In the genomic region with DNA sequence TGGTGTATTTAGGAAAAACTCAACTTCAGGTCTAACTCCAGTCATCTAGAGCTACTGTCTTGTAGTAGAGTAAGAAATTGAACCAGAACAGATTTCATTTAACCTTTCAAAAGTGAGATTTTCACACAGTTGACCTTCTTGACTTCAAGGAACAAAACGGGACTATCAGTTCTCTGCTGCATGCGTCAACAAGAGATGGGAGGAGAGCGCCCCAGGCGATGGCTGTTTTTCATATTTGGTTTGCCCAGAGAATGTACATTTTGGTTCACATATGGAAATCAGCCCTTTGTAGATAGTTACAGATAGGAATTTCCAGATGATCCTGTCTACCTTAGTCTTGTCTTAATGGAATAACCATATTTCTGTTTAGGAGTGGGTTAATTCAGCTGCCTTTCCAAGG, we compare ENCODE assay signal across 22 cellular contexts.
DNase-seq lines count a peak whose midpoint lies in the region; ATAC-seq lines count a peak whose summit lies in the region.
"Had no signal": no experiment of that assay in that cellular context is flagged by ENCODE, and none has a peak within 500 bp of the region (broad histone marks: within the 10 kb centered on the region; RNA-seq: fewer than 3 reads in every experiment).

No MANE protein-coding gene starts in this region.

- no peak overlapping the region for H4K12ac ChIP-seq in trophoblast cell (ENCODE audit: low read depth, low read length)

- H3K4me2 ChIP-seq in trophoblast cell (ENCODE audit: low read length), result no peak overlapping the region
- H3K4me2 ChIP-seq: BLaER1 treated with 17β-estradiol and CSF1 and Interleukin-3, amounts not matched to agents 10 nM and 100 nM had no signal

- no peak overlapping the region for H3K9ac ChIP-seq in trophoblast cell (ENCODE audit: low read length)
- H3K9ac ChIP-seq: BLaER1 treated with 17β-estradiol and CSF1 and Interleukin-3, amounts not matched to agents 10 nM and 100 nM; GM23248 had no signal

- no peak overlapping the region for H2AFZ ChIP-seq in trophoblast cell (ENCODE audit: insufficient read depth, low read length, poor library complexity)
- H2AFZ ChIP-seq: GM23248 had no signal

- H3K27ac Mint-ChIP-seq in activated naive CD8-positive, alpha-beta T cell treated with anti-CD3 and anti-CD28 coated beads, Interleukin-2, amount 10 ng/mL, durations not matched to agents 7 days and 5 days, result peak overlapping the region; percentile 42
- no peak overlapping the region for H3K27ac Mint-ChIP-seq in activated naive CD8-positive, alpha-beta T cell treated with anti-CD3 and anti-CD28 coated beads, Interleukin-2, amount 50 U/mL, for 24 hours
- H3K27ac Mint-ChIP-seq: CD4-positive, alpha-beta T cell; CD8-positive, alpha-beta memory T cell had no signal

- H2BK12ac ChIP-seq in trophoblast cell (ENCODE audit: low read length), result no peak overlapping the region

- no peak for DNase-seq in activated naive CD8-positive, alpha-beta T cell treated with anti-CD3 and anti-CD28 coated beads, Interleukin-2, amount 10 ng/mL, durations not matched to agents 7 days and 5 days
- no peak for DNase-seq in activated naive CD8-positive, alpha-beta T cell treated with anti-CD3 and anti-CD28 coated beads, Interleukin-2, amount 50 U/mL, for 24 hours
- peak; percentile 36 for DNase-seq in foreskin melanocyte
- DNase-seq in trophoblast cell, result peak; percentile 69 to 86
- DNase-seq in RKO (ENCODE audit: low spot score), result no peak
- no peak for DNase-seq in T-helper 1 cell
- DNase-seq: ACHN; AML-193; BE2C; CD4-positive, alpha-beta T cell; CD8-positive, alpha-beta memory T cell; DMS 273 treated with DMSO at 0.1 percent for 48 hours; DMS79; EL; GDM1; GM23248; H7; HCEC 1CT had no signal

- H3K4me1 ChIP-seq in trophoblast cell (ENCODE audit: control insufficient read depth in 1 of 2, insufficient read depth in 2 of 2, low read length in 2 of 2), result no peaks in the 10 kb centered on the region
- H3K4me1 ChIP-seq: BE2C; BLaER1 treated with 17β-estradiol and CSF1 and Interleukin-3, amounts not matched to agents 10 nM and 100 nM had no signal

- no CpG with 5 or more reads among the region's 4 CpGs for WGBS in trophoblast cell (ENCODE audit: extremely low coverage, insufficient coverage, insufficient read length)

- H3K79me1 ChIP-seq in trophoblast cell (ENCODE audit: low read length), result no peaks in the 10 kb centered on the region

- POLR2A ChIA-PET in activated naive CD8-positive, alpha-beta T cell treated with anti-CD3 and anti-CD28 coated beads, Interleukin-2, amount 10 ng/mL, durations not matched to agents 7 days and 5 days (lab: Charles Lee), result no interaction called here

- no peaks in the 10 kb centered on the region for H3K27me3 ChIP-seq in trophoblast cell (ENCODE audit: insufficient read depth, low read length)
- H3K27me3 ChIP-seq: BE2C had no signal

- no peaks in the 10 kb centered on the region for H3K27me3 Mint-ChIP-seq in activated naive CD8-positive, alpha-beta T cell treated with anti-CD3 and anti-CD28 coated beads, Interleukin-2, amount 10 ng/mL, durations not matched to agents 7 days and 5 days
- H3K27me3 Mint-ChIP-seq in activated naive CD8-positive, alpha-beta T cell treated with anti-CD3 and anti-CD28 coated beads, Interleukin-2, amount 50 U/mL, for 24 hours, result no peaks in the 10 kb centered on the region
- H3K27me3 Mint-ChIP-seq: CD4-positive, alpha-beta T cell; CD8-positive, alpha-beta memory T cell had no signal

- H3K4me3 ChIP-seq in trophoblast cell (ENCODE audit: low read depth, low read length), result no peak overlapping the region
- H3K4me3 ChIP-seq: BLaER1 treated with 17β-estradiol and CSF1 and Interleukin-3, amounts not matched to agents 10 nM and 100 nM; GM12878; GM23248 had no signal

- no peak overlapping the region for H4K91ac ChIP-seq in trophoblast cell (ENCODE audit: low read depth, low read length)

- no peak overlapping the region for H2BK120ac ChIP-seq in trophoblast cell (ENCODE audit: insufficient read depth, low read length, poor library complexity)

- H3K9me3 Mint-ChIP-seq in activated naive CD8-positive, alpha-beta T cell treated with anti-CD3 and anti-CD28 coated beads, Interleukin-2, amount 10 ng/mL, durations not matched to agents 7 days and 5 days, result no peaks in the 10 kb centered on the region
- no peaks in the 10 kb centered on the region for H3K9me3 Mint-ChIP-seq in activated naive CD8-positive, alpha-beta T cell treated with anti-CD3 and anti-CD28 coated beads, Interleukin-2, amount 50 U/mL, for 24 hours
- H3K9me3 Mint-ChIP-seq: CD4-positive, alpha-beta T cell; CD8-positive, alpha-beta memory T cell had no signal

- no peaks in the 10 kb centered on the region for H3K4me1 Mint-ChIP-seq in activated naive CD8-positive, alpha-beta T cell treated with anti-CD3 and anti-CD28 coated beads, Interleukin-2, amount 10 ng/mL, durations not matched to agents 7 days and 5 days
- H3K4me1 Mint-ChIP-seq in activated naive CD8-positive, alpha-beta T cell treated with anti-CD3 and anti-CD28 coated beads, Interleukin-2, amount 50 U/mL, for 24 hours, result no peaks in the 10 kb centered on the region
- H3K4me1 Mint-ChIP-seq: CD14-positive monocyte; CD8-positive, alpha-beta memory T cell had no signal

- no peak overlapping the region for H3K4me3 Mint-ChIP-seq in activated naive CD8-positive, alpha-beta T cell treated with anti-CD3 and anti-CD28 coated beads, Interleukin-2, amount 10 ng/mL, durations not matched to agents 7 days and 5 days
- no peak overlapping the region for H3K4me3 Mint-ChIP-seq in activated naive CD8-positive, alpha-beta T cell treated with anti-CD3 and anti-CD28 coated beads, Interleukin-2, amount 50 U/mL, for 24 hours
- H3K4me3 Mint-ChIP-seq: CD14-positive monocyte; CD4-positive, alpha-beta T cell; CD8-positive, alpha-beta memory T cell had no signal

- ATAC-seq in activated naive CD8-positive, alpha-beta T cell treated with anti-CD3 and anti-CD28 coated beads, Interleukin-2, amount 10 ng/mL, durations not matched to agents 7 days and 5 days (ENCODE audit: low read depth), result no peak
- ATAC-seq in activated naive CD8-positive, alpha-beta T cell treated with anti-CD3 and anti-CD28 coated beads, Interleukin-2, amount 50 U/mL, for 24 hours, result no peak
- ATAC-seq: GM12878 had no signal

- H3K27ac ChIP-seq in trophoblast cell (ENCODE audit: low read depth, low read length), result no peak overlapping the region
- H3K27ac ChIP-seq: 22Rv1; BLaER1 treated with 17β-estradiol and CSF1 and Interleukin-3, amounts not matched to agents 10 nM and 100 nM; GM23248 had no signal

- H3K79me2 ChIP-seq in trophoblast cell (ENCODE audit: control insufficient read depth, insufficient read depth, low read length, poor library complexity), result no peaks in the 10 kb centered on the region

- no peak overlapping the region for H2AK5ac ChIP-seq in trophoblast cell (ENCODE audit: low read length)

- H2BK5ac ChIP-seq in trophoblast cell (ENCODE audit: low read depth, low read length, poor library complexity), result no peak overlapping the region

- H3K23ac ChIP-seq in trophoblast cell (ENCODE audit: low read length), result no peak overlapping the region

- H3K36me3 Mint-ChIP-seq in activated naive CD8-positive, alpha-beta T cell treated with anti-CD3 and anti-CD28 coated beads, Interleukin-2, amount 10 ng/mL, durations not matched to agents 7 days and 5 days, result peaks cover 9% of the 10 kb centered on the region
- peaks cover 33% of the 10 kb centered on the region for H3K36me3 Mint-ChIP-seq in activated naive CD8-positive, alpha-beta T cell treated with anti-CD3 and anti-CD28 coated beads, Interleukin-2, amount 50 U/mL, for 24 hours (ENCODE audit: low read depth)

- no peak overlapping the region for H4K8ac ChIP-seq in trophoblast cell (ENCODE audit: low read depth, low read length)

- H3K9me3 ChIP-seq in trophoblast cell (ENCODE audit: insufficient read depth, low read depth, low read length), result no peaks in the 10 kb centered on the region
- H3K9me3 ChIP-seq: BE2C had no signal

- peaks cover 2 to 3% of the 10 kb centered on the region in 2 experiments for H3K36me3 ChIP-seq in trophoblast cell (ENCODE audit: control insufficient read depth in 1 of 2, insufficient read depth in 2 of 2, low read length in 2 of 2)
- H3K36me3 ChIP-seq: BE2C had no signal

- H3K18ac ChIP-seq in trophoblast cell (ENCODE audit: low read length), result no peak overlapping the region

- no peak overlapping the region for H3K14ac ChIP-seq in trophoblast cell (ENCODE audit: low read length)

- no peak overlapping the region for H3K4ac ChIP-seq in trophoblast cell (ENCODE audit: low read depth, low read length)

Comparison
In these comparisons a context has a peak if more than half of its experiments do, and no peak if none do; other contexts are left out.
1. DNase-seq: peak in foreskin melanocyte (single experiment) and trophoblast cell (2 of 2); none in activated naive CD8-positive, alpha-beta T cell treated with anti-CD3 and anti-CD28 coated beads, Interleukin-2, amount 10 ng/mL, durations not matched to agents 7 days and 5 days (single experiment), activated naive CD8-positive, alpha-beta T cell treated with anti-CD3 and anti-CD28 coated beads, Interleukin-2, amount 50 U/mL, for 24 hours (single experiment), RKO (single experiment) and T-helper 1 cell (0 of 5).